ENCODE assay signal across 12 cellular contexts in genomic region chr16:50697421-50697715, GRCh38. TPM values are rescaled to one million over a fixed set of nuclear protein-coding genes. Genes with fewer than 3 reads are reported as not detected.
DNase-seq lines count a peak whose midpoint lies in the region; ATAC-seq and TF ChIP-seq lines count a peak whose summit lies in the region.
"Had no signal": no experiment of that assay in that cellular context is flagged by ENCODE, and none has a peak within 500 bp of the region (broad histone marks: within the 10 kb centered on the region; RNA-seq: fewer than 3 reads in every experiment).

No MANE protein-coding gene starts in this region.

- H3K9me3 Mint-ChIP-seq in Calu3 (ENCODE audit: low read depth, unreplicated experiment) = no peaks in the 10 kb centered on the region

- peaks cover 13% of the 10 kb centered on the region for H3K27me3 Mint-ChIP-seq in Calu3 (ENCODE audit: unreplicated experiment)

- H3K36me3 ChIP-seq in RWPE2 (ENCODE audit: low read depth) (no peaks in the 10 kb centered on the region), esophagus muscularis mucosa (no peaks in the 10 kb centered on the region), sigmoid colon (no peaks in the 10 kb centered on the region)
- H3K36me3 ChIP-seq: HAP-1, WERI-Rb-1 had no signal

- H3K9me3 ChIP-seq in RWPE2 (ENCODE audit: severe bottlenecking) (no peaks in the 10 kb centered on the region), esophagus muscularis mucosa (no peaks in the 10 kb centered on the region), sigmoid colon (no peaks in the 10 kb centered on the region)
- H3K9me3 ChIP-seq: HAP-1, mucosa of descending colon had no signal

- H3K4me3 ChIP-seq in RWPE2 (ENCODE audit: severe bottlenecking) (no peak overlapping the region), esophagus muscularis mucosa (peak overlapping the region; percentile 44 to 60 (median 47)), sigmoid colon (peak overlapping the region in 2 of 4 donors; percentile 37 to 39)
- H3K4me3 ChIP-seq: HAP-1, mucosa of descending colon had no signal

- TF ChIP-seq POLR2A in esophagus muscularis mucosa (IDR thresholded peaks at IDR 0.05; ENCODE audit: low read depth) (no peak), sigmoid colon (IDR thresholded peaks at IDR 0.05) (no peak)

- CTCF ChIA-PET in Calu3 (lab: Charles Lee) = interaction anchor here (1.0 kb wide), 1 partner anchor 29 kb away, joined by 4 read pairs; no protein-coding TSS in a partner anchor

- H3K4me1 ChIP-seq in RWPE2 (ENCODE audit: insufficient read depth, poor library complexity, severe bottlenecking) = peaks cover 28% of the 10 kb centered on the region
- peaks cover 28 to 46% (median 43%) of the 10 kb centered on the region in 4 donors for H3K4me1 ChIP-seq in esophagus muscularis mucosa
- H3K4me1 ChIP-seq in sigmoid colon = peaks cover 0 to 36% (median 29%) of the 10 kb centered on the region in 4 donors
- H3K4me1 ChIP-seq: HAP-1 had no signal

- H3K4me1 Mint-ChIP-seq in Calu3 (ENCODE audit: low read depth, unreplicated experiment) = peaks cover 37% of the 10 kb centered on the region

- TF ChIP-seq CTCF in Calu3 (IDR thresholded peaks at IDR 0.05; ENCODE audit: unreplicated experiment) = no peak
- TF ChIP-seq CTCF in RWPE2 (IDR thresholded peaks at IDR 0.05; ENCODE audit: poor library complexity, severe bottlenecking) = no peak
- no peak for TF ChIP-seq CTCF in esophagus muscularis mucosa (IDR thresholded peaks at IDR 0.05)
- no peak for TF ChIP-seq CTCF in sigmoid colon (IDR thresholded peaks at IDR 0.05)

- BruUV-seq in Calu3 (replicated peaks; lab: Mats Ljungman, UMichigan) = no TSS peak

- WGBS in esophagus muscularis mucosa = 89% methylated on average over 3 of the region's 5 CpGs
- 95 to 97% methylated on average over 5 of the region's 5 CpGs for WGBS in sigmoid colon, 2 donors

- DNase-seq in Calu3 = no peak
- no peak for DNase-seq in RWPE2 (ENCODE audit: low spot score)
- DNase-seq in esophagus muscularis mucosa (ENCODE audit: extremely low spot score) = no peak
- no peak for DNase-seq in sigmoid colon
- DNase-seq in activated gamma-delta T cell (lab: John Stamatoyannopoulos, UW) = no peak
- DNase-seq in cerebellar cortex (ENCODE audit: low spot score) = no peak
- DNase-seq in superior temporal gyrus (ENCODE audit: extremely low spot score) = no peak
- DNase-seq: NCI-H1436 treated with DMSO at 0.1 percent for 48 hours, WERI-Rb-1 had no signal

- H3K27me3 ChIP-seq in RWPE2 (ENCODE audit: insufficient read depth, poor library complexity, severe bottlenecking) (no peaks in the 10 kb centered on the region), esophagus muscularis mucosa (no peaks in the 10 kb centered on the region), sigmoid colon (peaks cover 0 to 4% (median 0%) of the 10 kb centered on the region in 3 donors)

- H3K27ac Mint-ChIP-seq in Calu3 (ENCODE audit: unreplicated experiment) = peak overlapping the region; percentile 37

- intact Hi-C loops in Calu3 (cut with micrococcal nuclease; ENCODE audit: unreplicated experiment) = no loop called here
- intact Hi-C loops in esophagus muscularis mucosa (cut with DNase I) = loop anchor here (10.0 kb wide), 2 partner anchors 47 to 107 kb away; partner anchors contain the start of gene CYLD
- intact Hi-C loops in sigmoid colon (cut with DNase I) = loop anchor here (5.0 to 10.0 kb wide), 2 partner anchors 45 to 107 kb away; partner anchors contain the start of gene CYLD

- no peak for TF ChIP-seq EP300 in esophagus muscularis mucosa (IDR thresholded peaks at IDR 0.05)
- no peak for TF ChIP-seq EP300 in sigmoid colon (IDR thresholded peaks at IDR 0.05)

- H3K4me3 Mint-ChIP-seq in Calu3 (ENCODE audit: low read depth, unreplicated experiment) = no peak overlapping the region

- no peaks in the 10 kb centered on the region for H3K36me3 Mint-ChIP-seq in Calu3 (ENCODE audit: insufficient read depth, unreplicated experiment)

- ATAC-seq in RWPE2 (ENCODE audit: low read depth) (no peak), GM21423 (IDR thresholded peaks at IDR 0.05; ENCODE audit: unreplicated experiment) (no peak)

- peak overlapping the region; percentile 23 for H3K27ac ChIP-seq in RWPE2 (ENCODE audit: poor library complexity, severe bottlenecking)
- peak overlapping the region; percentile 59 to 69 (median 62) for H3K27ac ChIP-seq in esophagus muscularis mucosa (replicated peaks in 1 of 4)
- peak overlapping the region; percentile 48 to 77 (median 64) for H3K27ac ChIP-seq in sigmoid colon
- H3K27ac ChIP-seq: WERI-Rb-1 had no signal

RNA-seq across cellular contexts. Expression of gene NOD2, which starts 4.0 kb away (rescaled TPM):
- 0.87 and 1.1 TPM in 2 replicates for total RNA-seq in Calu3 (2022)
- total RNA-seq in esophagus muscularis mucosa = 1 to 10 TPM; 1.2 to 6.0 (median 2.5) TPM
- 1 to 10 TPM; 2.5 to 3.0 (median 2.7) TPM for total RNA-seq in sigmoid colon
- polyA plus RNA-seq in sigmoid colon = under 1 TPM; 0.23 to 0.76 (median 0.60) TPM

RNA-seq across cellular contexts. Expression of gene SNX20, which starts 16.3 kb away (rescaled TPM):
- total RNA-seq in Calu3 (2022) (not detected in 2 replicates), esophagus muscularis mucosa (1 to 10 TPM in 3 of 4 donors, under 1 TPM in 1; 0.39 to 5.0 (median 1.8) TPM), sigmoid colon (1 to 10 TPM; 1.5 to 1.9 (median 1.8) TPM)
- polyA plus RNA-seq in sigmoid colon = 1 to 10 TPM in 1 of 3 donors, under 1 TPM in 2; 0.60 to 9.3 (median 0.92) TPM

RNA-seq across cellular contexts. Expression of gene CYLD, which starts 44.5 kb away (rescaled TPM):
- 29.2 and 31.8 TPM in 2 replicates for total RNA-seq in Calu3 (2022)
- total RNA-seq in esophagus muscularis mucosa = 10 to 100 TPM; 40.1 to 46.4 (median 40.8) TPM
- total RNA-seq in sigmoid colon = 10 to 100 TPM; 29.6 to 45.3 (median 38.5) TPM
- polyA plus RNA-seq in sigmoid colon = 10 to 100 TPM in 1 of 3 donors, 1 to 10 TPM in 2; 7.9 to 17.6 (median 8.4) TPM
